In the genomic region with DNA sequence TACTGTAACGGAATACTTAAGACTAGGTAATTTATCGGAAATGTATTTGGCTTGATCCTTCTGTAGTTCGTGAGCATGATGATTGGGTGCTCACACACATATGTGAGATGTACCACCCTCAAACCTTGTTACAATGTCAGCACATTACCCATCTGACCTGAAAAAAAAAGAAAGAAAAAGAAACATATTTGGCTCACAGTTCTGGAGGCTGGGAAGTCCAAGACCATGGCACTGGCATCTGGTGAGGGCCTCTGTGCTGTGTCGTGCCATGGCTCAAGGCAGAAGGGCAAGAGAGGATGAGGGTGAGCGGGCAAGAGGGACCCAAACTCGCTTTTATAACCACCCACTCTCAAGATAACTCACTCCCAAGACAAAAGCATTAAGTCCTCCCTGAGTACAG, we compare ENCODE assay signal across 1 cellular context.
A peak's percentile ranks its signal among the peaks of the same experiment; 100 is the strongest.
TF ChIP-seq lines count a peak whose summit lies in the region.

No MANE protein-coding gene starts in this region.

TF ChIP-seq in HepG2, 621 proteins besides CTCF, POLR2A, EP300 and RAD21:
- peak; percentile 98 for TF ChIP-seq ZNF564 (CRISPR knock-in tag; IDR thresholded peaks at IDR 0.05)
- no peak for TF ChIP-seq NKX3-1 (CRISPR knock-in tag; IDR thresholded peaks at IDR 0.05)
TF ChIP-seq in HepG2: peak in this region for 1.
